ENCODE assay signal across 8 cellular contexts in genomic region chr12:122081108-122081696, GRCh38. TPM values are rescaled to one million over a fixed set of nuclear protein-coding genes. Genes with fewer than 3 reads are reported as not detected.
DNase-seq lines count a peak whose midpoint lies in the region; ATAC-seq and TF ChIP-seq lines count a peak whose summit lies in the region.

No MANE protein-coding gene starts in this region.

- H3K4me3 ChIP-seq in AG09309 (ENCODE audit: control insufficient read depth, low read depth, low read length) (peak overlapping the region; percentile 17), body of pancreas (peak overlapping the region; percentile 42 to 95), lower lobe of right lung (peak overlapping the region; percentile 92), transverse colon (peak overlapping the region; percentile 82 to 94 (median 88))

- no peak for ATAC-seq in body of pancreas
- ATAC-seq in lower lobe of right lung, result no peak
- no peak for ATAC-seq in HG02970 (IDR thresholded peaks at IDR 0.05; ENCODE audit: low FRiP score, unreplicated experiment)

- H3K27me3 ChIP-seq in body of pancreas, result no peaks in the 10 kb centered on the region
- no peaks in the 10 kb centered on the region for H3K27me3 ChIP-seq in lower lobe of right lung (ENCODE audit: low read depth)
- no peaks in the 10 kb centered on the region for H3K27me3 ChIP-seq in transverse colon

- H3K36me3 ChIP-seq in body of pancreas (replicated peaks in 1 of 2; ENCODE audit: insufficient read depth in 1 of 2, low read depth in 2 of 2) (peaks cover 0 to 5% of the 10 kb centered on the region in 2 donors), lower lobe of right lung (peaks cover 26% of the 10 kb centered on the region), transverse colon (no peaks in the 10 kb centered on the region)

- 17 to 25% methylated on average over 9 of the region's 9 CpGs for WGBS in body of pancreas, 2 donors
- 12 to 13% methylated on average over 6 to 9 of the region's 9 CpGs for WGBS in transverse colon (ENCODE audit: low coverage in 1 of 2), 2 donors

- H3K27ac ChIP-seq in body of pancreas (peak overlapping the region in 3 of 4 donors; percentile 81 to 92 (median 86)), lower lobe of right lung (peak overlapping the region; percentile 85), transverse colon (peak overlapping the region; percentile 90 to 95 (median 94))

- TF ChIP-seq POLR2A in body of pancreas (IDR thresholded peaks at IDR 0.05) (no peak), transverse colon (IDR thresholded peaks at IDR 0.05) (no peak)

- no peak for TF ChIP-seq EP300 in transverse colon (IDR thresholded peaks at IDR 0.05; ENCODE audit: low read depth)

- peaks cover 48% of the 10 kb centered on the region for H3K4me1 ChIP-seq in body of pancreas
- H3K4me1 ChIP-seq in lower lobe of right lung, result peaks cover 53% of the 10 kb centered on the region
- peaks cover 32 to 76% (median 68%) of the 10 kb centered on the region in 4 donors for H3K4me1 ChIP-seq in transverse colon

- intact Hi-C loops in body of pancreas (cut with DNase I) (no loop called here), lower lobe of right lung (cut with DNase I) (no loop called here), transverse colon (cut with DNase I; ENCODE audit: low total_unique reads) (no loop called here)

- in situ Hi-C loops in transverse colon (cut with MboI; ENCODE audit: low pct_ligation_motif_present in 1 of 4, low pct_unique_long_range_greater_than_20kb in 1 of 4, low sequenced_read_pairs in 3 of 4), result no loop called here

- DNase-seq in AG09309 (ENCODE audit: low read depth), result no peak
- DNase-seq in LHCN-M2 (ENCODE audit: low read depth), result peak; percentile 61
- peak in 2 of 4 donors; percentile 14 to 38 for DNase-seq in body of pancreas
- DNase-seq in lower lobe of right lung, result no peak
- DNase-seq in transverse colon, result no peak
- no peak for DNase-seq in NCI-H1930 (lab: John Stamatoyannopoulos, UW)
- DNase-seq in GDM1 (lab: John Stamatoyannopoulos, UW), result no peak

- no peaks in the 10 kb centered on the region for H3K9me3 ChIP-seq in body of pancreas
- no peaks in the 10 kb centered on the region for H3K9me3 ChIP-seq in lower lobe of right lung
- no peaks in the 10 kb centered on the region for H3K9me3 ChIP-seq in transverse colon

- TF ChIP-seq CTCF in AG09309 (IDR thresholded peaks at IDR 0.05; ENCODE audit: control insufficient read depth, insufficient read depth, low read depth, low read length, missing control alignments), result no peak
- no peak for TF ChIP-seq CTCF in body of pancreas (IDR thresholded peaks at IDR 0.05)
- no peak for TF ChIP-seq CTCF in lower lobe of right lung (IDR thresholded peaks at IDR 0.05)
- TF ChIP-seq CTCF in transverse colon (IDR thresholded peaks at IDR 0.05), result no peak

RNA-seq across cellular contexts. Expression of gene MLXIP, which starts 2.6 kb away (rescaled TPM):
- total RNA-seq in LHCN-M2 (2014; rRNA removed) (7.8 and 8.4 TPM in 2 replicates), body of pancreas (10 to 100 TPM; 43.6 to 84.0 TPM), lower lobe of right lung (55.9 TPM), transverse colon (100 to 1,000 TPM in 3 of 4 donors, 10 to 100 TPM in 1; 99.5 to 302 (median 151) TPM)
- 13.0 TPM for polyA plus RNA-seq in LHCN-M2 (2012)

RNA-seq across cellular contexts. Expression of gene BCL7A, which starts 59.5 kb away (rescaled TPM):
- total RNA-seq in LHCN-M2 (2014; rRNA removed) (3.1 and 5.7 TPM in 2 replicates), body of pancreas (10 to 100 TPM; 19.1 to 25.2 TPM), lower lobe of right lung (6.4 TPM), transverse colon (1 to 10 TPM in 3 of 4 donors, under 1 TPM in 1; 0.75 to 6.8 (median 6.3) TPM)
- polyA plus RNA-seq in LHCN-M2 (2012), result 3.6 TPM

Comparison
In these comparisons a context has a peak if more than half of its experiments do, and no peak if none do; other contexts are left out.
1. H3K4me3 ChIP-seq: peak in every context shown above with its lines; median percentile 92 in lower lobe of right lung; 88 in transverse colon; 68 in body of pancreas; 17 in AG09309.